Comparison of ENCODE assay signal across 8 cellular contexts in the genomic region with DNA sequence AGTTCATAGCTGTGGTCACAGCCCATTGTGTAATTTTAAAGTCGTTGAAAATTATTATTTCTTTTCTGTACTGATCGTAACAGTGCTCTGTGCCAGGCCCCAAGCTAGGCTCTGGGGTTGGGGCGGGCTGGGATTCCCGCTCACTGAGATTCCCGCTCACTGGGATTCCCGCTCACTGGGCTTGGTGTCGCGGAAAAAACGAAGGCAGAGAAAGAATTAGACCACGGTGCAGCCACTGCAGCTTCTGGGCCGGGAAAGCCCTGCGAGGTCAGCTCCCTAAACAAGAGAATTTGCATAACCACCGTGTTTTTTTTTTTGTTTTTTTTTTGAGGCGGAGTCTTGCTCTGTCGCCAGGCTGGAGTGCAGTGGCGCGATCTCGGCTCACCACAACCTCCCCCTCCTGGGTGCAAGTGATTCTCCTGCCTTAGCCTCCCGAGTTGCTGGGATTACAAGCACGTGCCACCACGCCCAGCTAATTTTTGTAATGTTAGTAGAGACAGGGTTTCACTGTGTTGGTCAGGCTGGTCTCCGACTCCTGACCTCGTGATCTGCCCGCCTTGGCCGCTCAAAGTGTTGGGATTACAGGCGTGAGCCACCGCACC. TPM values are rescaled to one million over a fixed set of nuclear protein-coding genes. Genes with fewer than 3 reads are reported as not detected.
DNase-seq lines count a peak whose midpoint lies in the region; ATAC-seq, FAIRE-seq and TF ChIP-seq lines count a peak whose summit lies in the region.

No MANE protein-coding gene starts in this region.

- no peaks in the 10 kb centered on the region for H4K20me1 ChIP-seq in OCI-LY1 (ENCODE audit: insufficient read depth, low read length)

- H3K9me3 ChIP-seq in OCI-LY1 (ENCODE audit: low read length), result no peaks in the 10 kb centered on the region

- no peaks in the 10 kb centered on the region for H3K9me2 ChIP-seq in OCI-LY1 (ENCODE audit: low read depth, low read length)

- TF ChIP-seq CTCF in OCI-LY1 (IDR thresholded peaks at IDR 0.05; ENCODE audit: low read length) (no peak), omental fat pad (IDR thresholded peaks at IDR 0.05) (no peak)

- POLR2A ChIA-PET in activated CD4-positive, alpha-beta T cell treated with anti-CD3 and anti-CD28 coated beads, Interleukin-2, amount 10 ng/mL, durations not matched to agents 7 days and 5 days (lab: Charles Lee), result interaction anchor here (0.6 kb wide), 1 partner anchor 69 kb away, joined by 3 read pairs; no protein-coding TSS in a partner anchor

- H3K27me3 ChIP-seq in H7 (ENCODE audit: control insufficient read depth, insufficient read depth, low read length) (peaks cover 21% of the 10 kb centered on the region; the same call in 1 of the 2 replicates), OCI-LY1 (ENCODE audit: insufficient read depth, low read length) (no peaks in the 10 kb centered on the region)

- no peaks in the 10 kb centered on the region for H3F3A ChIP-seq in OCI-LY1 (ENCODE audit: insufficient read depth, low read length)

- ATAC-seq in omental fat pad (ENCODE audit: low FRiP score) (peak; percentile 26), SK-N-SH treated with all-trans-retinoic acid at 6 μM for 48 hours (no peak)

- H3K27ac Mint-ChIP-seq in activated CD4-positive, alpha-beta T cell treated with anti-CD3 and anti-CD28 coated beads, Interleukin-2, amount 10 ng/mL, durations not matched to agents 7 days and 5 days, result no peak overlapping the region

- H2AFZ ChIP-seq in OCI-LY1 (ENCODE audit: low read length), result no peak overlapping the region

- H3K4me3 ChIP-seq in H7 (ENCODE audit: insufficient read depth, low read depth, low read length) (no peak overlapping the region), OCI-LY1 (ENCODE audit: low read depth, low read length, poor library complexity, severe bottlenecking) (peak overlapping the region; percentile 48)

- no peaks in the 10 kb centered on the region for H3K9me3 Mint-ChIP-seq in activated CD4-positive, alpha-beta T cell treated with anti-CD3 and anti-CD28 coated beads, Interleukin-2, amount 10 ng/mL, durations not matched to agents 7 days and 5 days

- FAIRE-seq in GM12891 (lab: Jason Lieb, UNC), result no peak

- H3K36me3 ChIP-seq in H7 (replicated peaks; ENCODE audit: control insufficient read depth, insufficient read depth, low read length), result no peaks in the 10 kb centered on the region
- peaks cover 17% of the 10 kb centered on the region for H3K36me3 ChIP-seq in OCI-LY1 (ENCODE audit: insufficient read depth, low read length)

- H3K4me1 ChIP-seq in OCI-LY1 (ENCODE audit: insufficient read depth, low read length, severe bottlenecking), result peaks cover 30% of the 10 kb centered on the region

- H3K4me3 Mint-ChIP-seq in activated CD4-positive, alpha-beta T cell treated with anti-CD3 and anti-CD28 coated beads, Interleukin-2, amount 10 ng/mL, durations not matched to agents 7 days and 5 days, result no peak overlapping the region

- peaks cover 15% of the 10 kb centered on the region for H3K36me3 Mint-ChIP-seq in activated CD4-positive, alpha-beta T cell treated with anti-CD3 and anti-CD28 coated beads, Interleukin-2, amount 10 ng/mL, durations not matched to agents 7 days and 5 days (ENCODE audit: low read depth)

- peak overlapping the region; percentile 67 for H3K4me2 ChIP-seq in OCI-LY1 (ENCODE audit: low read length)

- peaks cover 14% of the 10 kb centered on the region for H3K79me2 ChIP-seq in OCI-LY1 (ENCODE audit: insufficient read depth, low read length)

- peak overlapping the region; percentile 43 for H3K9ac ChIP-seq in OCI-LY1 (ENCODE audit: low read length)

- peaks cover 36% of the 10 kb centered on the region for H3K4me1 Mint-ChIP-seq in activated CD4-positive, alpha-beta T cell treated with anti-CD3 and anti-CD28 coated beads, Interleukin-2, amount 10 ng/mL, durations not matched to agents 7 days and 5 days

- H3K27ac ChIP-seq in OCI-LY1 (ENCODE audit: low read depth, low read length, poor library complexity, severe bottlenecking), result peak overlapping the region; percentile 43

- H3K27me3 Mint-ChIP-seq in activated CD4-positive, alpha-beta T cell treated with anti-CD3 and anti-CD28 coated beads, Interleukin-2, amount 10 ng/mL, durations not matched to agents 7 days and 5 days, result no peaks in the 10 kb centered on the region

- no peak for TF ChIP-seq POLR2A in GM12891 (IDR thresholded peaks at IDR 0.05; ENCODE audit: low read depth, low read length)
- TF ChIP-seq POLR2A in erythroblast (IDR thresholded peaks at IDR 0.05; ENCODE audit: low read length), result no peak

- CTCF ChIA-PET in activated CD4-positive, alpha-beta T cell treated with anti-CD3 and anti-CD28 coated beads, Interleukin-2, amount 10 ng/mL, durations not matched to agents 7 days and 5 days (lab: Charles Lee), result interaction anchor here (0.6 to 1.1 kb wide), 3 partner anchors 17 to 539 kb away, joined by 3 read pairs; no protein-coding TSS in a partner anchor

- DNase-seq in GM12891 (ENCODE audit: insufficient read length, low spot score) (no peak), H7 (peak; percentile 68), omental fat pad (ENCODE audit: low spot score) (no peak), erythroblast (lab: John Stamatoyannopoulos, UW) (no peak), NCI-H1930 (lab: John Stamatoyannopoulos, UW) (no peak)
- no peak for DNase-seq in activated CD4-positive, alpha-beta T cell treated with anti-CD3 and anti-CD28 coated beads, Interleukin-2, amount 10 ng/mL, durations not matched to agents 7 days and 5 days

TF ChIP-seq in GM12891, 5 proteins besides CTCF, POLR2A, EP300 and RAD21:
- no peak for TF ChIP-seq SPI1 (IDR thresholded peaks at IDR 0.05; ENCODE audit: low read depth, low read length)
- no peak for TF ChIP-seq TAF1 (IDR thresholded peaks at IDR 0.05; ENCODE audit: low read depth, low read length)
- TF ChIP-seq POU2F2 (IDR thresholded peaks at IDR 0.05; ENCODE audit: low read depth, low read length), result peak; percentile 64; the same call in 1 of the 2 replicates

TF ChIP-seq in SK-N-SH treated with all-trans-retinoic acid at 6 μM for 48 hours, 23 proteins besides CTCF, POLR2A, EP300 and RAD21:
- no peak for TF ChIP-seq ZNF8 (CRISPR knock-in tag; IDR thresholded peaks at IDR 0.05)
- TF ChIP-seq ZNF70 (CRISPR knock-in tag; IDR thresholded peaks at IDR 0.05), result no peak
- no peak for TF ChIP-seq ISL1 (CRISPR knock-in tag; IDR thresholded peaks at IDR 0.05)
- TF ChIP-seq ESRRG (CRISPR knock-in tag; IDR thresholded peaks at IDR 0.05), result no peak
- no peak for TF ChIP-seq ZNF565 (CRISPR knock-in tag; conservative IDR thresholded peaks at IDR 0.05; ENCODE audit: low read depth)
- TF ChIP-seq, protein P1, sequence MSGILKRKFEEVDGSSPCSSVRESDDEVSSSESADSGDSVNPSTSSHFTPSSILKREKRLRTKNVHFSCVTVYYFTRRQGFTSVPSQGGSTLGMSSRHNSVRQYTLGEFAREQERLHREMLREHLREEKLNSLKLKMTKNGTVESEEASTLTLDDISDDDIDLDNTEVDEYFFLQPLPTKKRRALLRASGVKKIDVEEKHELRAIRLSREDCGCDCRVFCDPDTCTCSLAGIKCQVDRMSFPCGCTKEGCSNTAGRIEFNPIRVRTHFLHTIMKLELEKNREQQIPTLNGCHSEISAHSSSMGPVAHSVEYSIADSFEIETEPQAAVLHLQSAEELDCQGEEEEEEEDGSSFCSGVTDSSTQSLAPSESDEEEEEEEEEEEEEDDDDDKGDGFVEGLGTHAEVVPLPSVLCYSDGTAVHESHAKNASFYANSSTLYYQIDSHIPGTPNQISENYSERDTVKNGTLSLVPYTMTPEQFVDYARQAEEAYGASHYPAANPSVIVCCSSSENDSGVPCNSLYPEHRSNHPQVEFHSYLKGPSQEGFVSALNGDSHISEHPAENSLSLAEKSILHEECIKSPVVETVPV (CRISPR knock-in tag; IDR thresholded peaks at IDR 0.05), result no peak
- TF ChIP-seq ZC3H10 (CRISPR knock-in tag; IDR thresholded peaks at IDR 0.05), result no peak
- no peak for TF ChIP-seq PPARA (CRISPR knock-in tag; IDR thresholded peaks at IDR 0.05; ENCODE audit: borderline replicate concordance)
- no peak for TF ChIP-seq OSR1 (CRISPR knock-in tag; IDR thresholded peaks at IDR 0.05)

RNA-seq across cellular contexts. Expression of gene FOXK1, which starts 31.2 kb away (rescaled TPM):
- polyA plus RNA-seq in GM12891 (2012; ENCODE audit: low read depth, missing spikeins), result 5.0 TPM
- total RNA-seq in H7 (2014; rRNA removed; shearing (Covaris generic)), result 20.4 and 23.1 TPM in 2 replicates
- 10 to 100 TPM; 10.8 to 35.0 (median 20.4) TPM for total RNA-seq in omental fat pad
- total RNA-seq in activated CD4-positive, alpha-beta T cell treated with anti-CD3 and anti-CD28 coated beads, Interleukin-2, amount 10 ng/mL, durations not matched to agents 7 days and 5 days, result 10 to 100 TPM; 32.0 to 36.2 TPM
